In the genomic region with DNA sequence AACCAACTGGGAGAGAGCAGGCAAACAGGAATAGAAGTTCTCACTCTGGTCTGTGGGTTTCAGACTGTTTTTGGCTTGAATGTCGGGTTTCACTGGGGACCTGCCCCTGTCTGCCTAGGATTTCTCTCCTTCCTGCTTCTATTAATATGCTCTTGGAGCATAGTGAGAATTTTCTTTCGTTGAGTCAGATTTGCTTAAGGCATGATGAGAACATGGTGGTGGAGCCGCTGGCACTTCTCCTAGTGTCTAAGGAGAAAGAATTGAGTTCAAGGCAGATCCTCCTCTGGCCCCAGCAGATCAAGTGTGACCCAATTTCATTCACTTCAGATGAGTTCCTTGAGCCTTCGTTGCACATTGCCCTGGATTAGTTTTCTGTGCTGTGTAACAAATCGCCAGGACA, we compare ENCODE assay signal across 17 cellular contexts.
A peak's percentile ranks its signal among the peaks of the same experiment; 100 is the strongest.
DNase-seq lines count a peak whose midpoint lies in the region; ATAC-seq and TF ChIP-seq lines count a peak whose summit lies in the region.
"Had no signal": no experiment of that assay in that cellular context is flagged by ENCODE, and none has a peak within 500 bp of the region (broad histone marks: within the 10 kb centered on the region; RNA-seq: fewer than 3 reads in every experiment).

No MANE protein-coding gene starts in this region.

- CTCF ChIA-PET in IMR-90 (lab: Yijun Ruan, JAX), result interaction anchor here (0.9 kb wide), 1 partner anchor 11 kb away, joined by 3 read pairs; no protein-coding TSS in a partner anchor
- CTCF ChIA-PET in activated CD4-positive, alpha-beta memory T cell treated with anti-CD3 and anti-CD28 coated beads for 36 hours (lab: Charles Lee), result no interaction called here

- WGBS in IMR-90 (ENCODE audit: extremely low coverage in 2 of 2, insufficient read length in 1 of 2), 2 experiments, result no CpG with 5 or more reads among the region's 5 CpGs
- 80% methylated on average over 5 of the region's 5 CpGs for WGBS in mesenchymal stem cell

- peaks cover 8% of the 10 kb centered on the region; the same call in 1 of the 2 replicates for H3K9me1 ChIP-seq in IMR-90 (ENCODE audit: insufficient read depth, low read length)

- peak overlapping the region; percentile 73; the same call in 1 of the 2 replicates for H3K56ac ChIP-seq in IMR-90 (ENCODE audit: extremely low read depth, insufficient read depth, low read length)

- BruUV-seq in IMR-90 (replicated peaks; lab: Mats Ljungman, UMichigan), result no TSS peak

- H2BK15ac ChIP-seq in IMR-90 (ENCODE audit: low read depth, low read length) (peak overlapping the region; percentile 93; the same call in 2 of the 3 replicates), mesenchymal stem cell (ENCODE audit: low read depth, poor library complexity, severe bottlenecking) (no peak overlapping the region)

- no peak overlapping the region for H3K27ac ChIP-seq in IMR-90 (ENCODE audit: insufficient read depth, low read length)
- no peak overlapping the region for H3K27ac ChIP-seq in mesenchymal stem cell (ENCODE audit: low read length, poor library complexity, severe bottlenecking)
- H3K27ac ChIP-seq: Peyer's patch, stomach had no signal

- H2BK120ac ChIP-seq in IMR-90 (ENCODE audit: low read depth, low read length) (peak overlapping the region; percentile 97), mesenchymal stem cell (ENCODE audit: low read depth, low read length) (no peak overlapping the region)

- H3K4me2 ChIP-seq in IMR-90 (ENCODE audit: low read depth, low read length), result peak overlapping the region; percentile 11; the same call in 1 of the 2 replicates
- H3K4me2 ChIP-seq in mesenchymal stem cell (ENCODE audit: low read length, poor library complexity, severe bottlenecking), result no peak overlapping the region

- intact Hi-C loops in IMR-90 (cut with micrococcal nuclease), result no loop called here
- intact Hi-C loops in activated CD4-positive, alpha-beta memory T cell treated with anti-CD3 and anti-CD28 coated beads for 36 hours (cut with micrococcal nuclease), result no loop called here

- ATAC-seq in IMR-90 (ENCODE audit: low read depth) (peak; percentile 69), HG03439 (IDR thresholded peaks at IDR 0.05; ENCODE audit: unreplicated experiment) (no peak), HG02678 (IDR thresholded peaks at IDR 0.05; ENCODE audit: unreplicated experiment) (no peak)

- H4K91ac ChIP-seq in IMR-90 (ENCODE audit: insufficient read depth, low read depth, low read length) (peak overlapping the region; percentile 88), mesenchymal stem cell (ENCODE audit: low read length) (no peak overlapping the region)

- H4K5ac ChIP-seq in IMR-90 (ENCODE audit: low read depth, low read length), result peak overlapping the region; percentile 9; the same call in 1 of the 2 replicates

- H3K14ac ChIP-seq in IMR-90 (replicated peaks; ENCODE audit: low read depth, low read length) (peak overlapping the region; percentile 89), mesenchymal stem cell (ENCODE audit: low read length in 2 of 2) (no peak overlapping the region)

- TF ChIP-seq CTCF in IMR-90 (conservative IDR thresholded peaks at IDR 0.05; ENCODE audit: low read depth, low read length) (no peak), choroid plexus epithelial cell (conservative IDR thresholded peaks at IDR 0.05; ENCODE audit: low read depth, low read length) (no peak)

- TF ChIP-seq POLR2A in IMR-90 (IDR thresholded peaks at IDR 0.05; ENCODE audit: low read depth, low read length), result no peak

- no peaks in the 10 kb centered on the region for H4K20me1 ChIP-seq in IMR-90 (ENCODE audit: insufficient read depth, low read length)

- H3K4ac ChIP-seq in IMR-90 (ENCODE audit: low read depth, low read length), result peak overlapping the region; percentile 98
- no peak overlapping the region for H3K4ac ChIP-seq in mesenchymal stem cell (ENCODE audit: low read depth in 1 of 2, low read length in 2 of 2)

- H2AFZ ChIP-seq in IMR-90 (replicated peaks; ENCODE audit: low read length, poor library complexity) (peak overlapping the region; percentile 58), mesenchymal stem cell (ENCODE audit: low read depth, low read length) (no peak overlapping the region)

- H3K27me3 ChIP-seq in IMR-90 (ENCODE audit: control insufficient read depth, insufficient read depth, low read length) (no peaks in the 10 kb centered on the region), mesenchymal stem cell (ENCODE audit: control insufficient read depth in 1 of 2, insufficient read depth in 1 of 2, low read length in 2 of 2) (peaks cover 0 to 13% of the 10 kb centered on the region in 2 experiments)
- H3K27me3 ChIP-seq: Peyer's patch, stomach had no signal

- H3K79me1 ChIP-seq in IMR-90 (ENCODE audit: low read depth in 1 of 2, low read length in 2 of 2), result no peaks in the 10 kb centered on the region
- no peaks in the 10 kb centered on the region for H3K79me1 ChIP-seq in mesenchymal stem cell (replicated peaks; ENCODE audit: low read length, poor library complexity, severe bottlenecking)

- H2BK20ac ChIP-seq in IMR-90 (ENCODE audit: low read depth, low read length), result peak overlapping the region; percentile 99

- H3K23ac ChIP-seq in IMR-90 (ENCODE audit: low read depth, low read length) (peak overlapping the region; percentile 92; the same call in 1 of the 2 replicates), mesenchymal stem cell (ENCODE audit: low read length in 2 of 2) (no peak overlapping the region)

- peak overlapping the region; percentile 93; the same call in 1 of the 2 replicates for H2AK5ac ChIP-seq in IMR-90 (ENCODE audit: low read depth, low read length)
- H2AK5ac ChIP-seq in mesenchymal stem cell (ENCODE audit: low read length, severe bottlenecking), result no peak overlapping the region

- no peaks in the 10 kb centered on the region for H3K4me1 Mint-ChIP-seq in activated CD4-positive, alpha-beta memory T cell treated with anti-CD3 and anti-CD28 coated beads for 36 hours (ENCODE audit: low read depth)

- H3K27ac Mint-ChIP-seq in activated CD4-positive, alpha-beta memory T cell treated with anti-CD3 and anti-CD28 coated beads for 36 hours, result no peak overlapping the region

- H3K9me3 Mint-ChIP-seq in activated CD4-positive, alpha-beta memory T cell treated with anti-CD3 and anti-CD28 coated beads for 36 hours, result peaks cover 5% of the 10 kb centered on the region

- H3K4me1 ChIP-seq in IMR-90 (ENCODE audit: control insufficient read depth, insufficient read depth, low read length) (peaks cover 10% of the 10 kb centered on the region), mesenchymal stem cell (ENCODE audit: control insufficient read depth, insufficient read depth, low read depth, low read length) (peaks cover 11% of the 10 kb centered on the region)
- H3K4me1 ChIP-seq: Peyer's patch had no signal

- in situ Hi-C loops in IMR-90 (cut with MboI; ENCODE audit: low sequenced_read_pairs), result no loop called here

- no peaks in the 10 kb centered on the region; the same call in 1 of the 2 replicates for H3K9me3 ChIP-seq in IMR-90 (ENCODE audit: control insufficient read depth, insufficient read depth, low read length)
- H3K9me3 ChIP-seq in mesenchymal stem cell (ENCODE audit: control insufficient read depth, low read length), result no peaks in the 10 kb centered on the region
- H3K9me3 ChIP-seq: Peyer's patch had no signal

- no peak overlapping the region for H3K4me3 Mint-ChIP-seq in activated CD4-positive, alpha-beta memory T cell treated with anti-CD3 and anti-CD28 coated beads for 36 hours
- H3K4me3 Mint-ChIP-seq: brain had no signal

- peaks cover 5% of the 10 kb centered on the region for H3K27me3 Mint-ChIP-seq in activated CD4-positive, alpha-beta memory T cell treated with anti-CD3 and anti-CD28 coated beads for 36 hours

- dilution Hi-C loops in IMR-90 (cut with HindIII; ENCODE audit: low sequenced_read_pairs, unreplicated experiment), result no loop called here

- no peaks in the 10 kb centered on the region for H3K36me3 Mint-ChIP-seq in activated CD4-positive, alpha-beta memory T cell treated with anti-CD3 and anti-CD28 coated beads for 36 hours

- H4K8ac ChIP-seq in IMR-90 (ENCODE audit: low read depth in 2 of 2, low read length in 2 of 2) (peak overlapping the region; percentile 55 to 90; a peak in 3 of 4 replicates), mesenchymal stem cell (ENCODE audit: low read length) (no peak overlapping the region)

- H3K36me3 ChIP-seq in IMR-90 (ENCODE audit: control insufficient read depth, insufficient read depth, low read length), result no peaks in the 10 kb centered on the region
- H3K36me3 ChIP-seq in mesenchymal stem cell (ENCODE audit: control insufficient read depth in 1 of 2, insufficient read depth in 2 of 2, low read depth in 1 of 2, low read length in 2 of 2), result peaks cover 0 to 3% of the 10 kb centered on the region in 2 experiments
- H3K36me3 ChIP-seq: Peyer's patch, stomach had no signal

- H3K9ac ChIP-seq in IMR-90 (ENCODE audit: low read depth, low read length) (no peak overlapping the region), mesenchymal stem cell (ENCODE audit: low read length) (peak overlapping the region; percentile 40)

- no peak for TF ChIP-seq RAD21 in IMR-90 (IDR thresholded peaks at IDR 0.05; ENCODE audit: low read length)

- H2BK5ac ChIP-seq in IMR-90 (ENCODE audit: low read depth, low read length, poor library complexity, severe bottlenecking), result peak overlapping the region; percentile 86
- no peak overlapping the region for H2BK5ac ChIP-seq in mesenchymal stem cell (ENCODE audit: low read depth, low read length, poor library complexity, severe bottlenecking)

- POLR2A ChIA-PET in IMR-90 (lab: Charles Lee; ENCODE audit: unreplicated experiment), result no interaction called here
- POLR2A ChIA-PET in activated CD4-positive, alpha-beta memory T cell treated with anti-CD3 and anti-CD28 coated beads for 36 hours (lab: Charles Lee), result no interaction called here

- H2BK12ac ChIP-seq in mesenchymal stem cell (ENCODE audit: low read length in 2 of 2), result no peak overlapping the region

- DNase-seq in AG08396 (ENCODE audit: low spot score) (peak; percentile 85), IMR-90 (peak; percentile 88), choroid plexus epithelial cell (ENCODE audit: low read depth) (peak; percentile 74), mesenchymal stem cell (peak; percentile 44)
- no peak for DNase-seq in activated CD4-positive, alpha-beta memory T cell treated with anti-CD3 and anti-CD28 coated beads for 36 hours
- DNase-seq in NK-92 treated with Interleukin-12 subunit alpha and Interleukin-12 subunit beta, amount 100 ng/mL, for 24 hours (lab: John Stamatoyannopoulos, UW), result no peak
- DNase-seq: activated T-cell treated with anti-CD3 and anti-CD28 coated beads for 4 hours; C1 segment of cervical spinal cord; foreskin melanocyte; KBM-7; NCI-H2227 treated with DMSO at 0.1 percent for 48 hours; stimulated activated CD4-positive, alpha-beta T cell treated with anti-CD3 and anti-CD28 coated beads, Interleukin-4, amount 100 ng/mL, for 4 hours had no signal

- H3K18ac ChIP-seq in IMR-90 (ENCODE audit: low read depth, low read length) (peak overlapping the region; percentile 45; the same call in 1 of the 2 replicates), mesenchymal stem cell (ENCODE audit: low read depth in 1 of 2, low read length in 2 of 2) (no peak overlapping the region)

- H3K4me3 ChIP-seq in IMR-90 (ENCODE audit: insufficient read depth, low read depth, low read length), result no peak overlapping the region
- no peak overlapping the region for H3K4me3 ChIP-seq in choroid plexus epithelial cell (ENCODE audit: low read depth, low read length)
- H3K4me3 ChIP-seq in mesenchymal stem cell (ENCODE audit: insufficient read depth in 1 of 2, low read depth in 1 of 2, low read length in 2 of 2), result no peak overlapping the region
- H3K4me3 ChIP-seq: Peyer's patch, stomach had no signal

- H2AK9ac ChIP-seq in IMR-90 (replicated peaks; ENCODE audit: low read depth, low read length, poor library complexity), result peak overlapping the region; percentile 73

Comparison
In these comparisons a context has a peak if more than half of its experiments do, and no peak if none do; other contexts are left out.
1. DNase-seq: peak in AG08396 (single experiment), IMR-90 (single experiment), choroid plexus epithelial cell (single experiment) and mesenchymal stem cell (single experiment); none in activated CD4-positive, alpha-beta memory T cell treated with anti-CD3 and anti-CD28 coated beads for 36 hours (single experiment) and NK-92 treated with Interleukin-12 subunit alpha and Interleukin-12 subunit beta, amount 100 ng/mL, for 24 hours (single experiment).